1 cellular context compared by ENCODE assay signal in the genomic region with DNA sequence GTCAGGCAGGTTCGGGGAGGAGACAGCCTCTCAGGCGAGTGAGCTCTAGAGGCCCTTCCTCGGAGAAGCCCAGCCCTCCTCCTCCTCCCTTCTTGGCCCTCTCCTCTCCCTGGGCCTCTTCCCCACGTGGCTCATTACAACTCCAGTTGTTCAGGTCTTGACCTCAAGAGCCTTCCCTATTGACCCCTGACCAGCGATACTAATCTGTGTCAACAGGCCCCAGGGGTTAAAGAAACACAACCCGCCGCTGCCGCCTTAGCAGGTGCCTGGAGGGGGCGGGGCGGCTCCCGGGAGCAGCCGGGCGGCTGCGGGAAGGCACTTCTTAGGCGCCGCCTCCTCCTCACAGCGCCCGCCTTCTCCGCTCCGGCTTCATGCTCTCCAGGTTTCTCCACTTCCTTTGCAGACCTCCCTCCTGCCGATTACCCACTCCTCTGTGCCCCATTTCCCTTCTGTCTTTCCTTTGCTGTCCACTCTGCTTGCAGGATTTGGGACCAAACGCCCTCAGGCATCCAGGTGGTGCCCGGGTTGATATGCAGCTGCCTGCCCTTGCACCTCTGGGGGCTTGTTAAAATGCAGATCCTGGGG.
TF ChIP-seq lines count a peak whose summit lies in the region.

No MANE protein-coding gene starts in this region.

TF ChIP-seq in HepG2, 621 proteins besides CTCF, POLR2A, EP300 and RAD21 (continued from another document and continues in another):
- TF ChIP-seq GATA4 (IDR thresholded peaks at IDR 0.05; ENCODE audit: borderline replicate concordance, low read depth) (peak; percentile 48; the same call in 1 of the 2 replicates), DMAP1 (CRISPR knock-in tag; IDR thresholded peaks at IDR 0.05) (peak; percentile 57; the same call in 1 of the 2 replicates), ZNF724P (CRISPR knock-in tag; IDR thresholded peaks at IDR 0.05; ENCODE audit: borderline replicate concordance) (no peak), RBM39 (IDR thresholded peaks at IDR 0.05; ENCODE audit: low read depth, low read length, poor library complexity, severe bottlenecking) (no peak), NBN (conservative IDR thresholded peaks at IDR 0.05) (no peak), ZNF10 (CRISPR knock-in tag; IDR thresholded peaks at IDR 0.05; ENCODE audit: borderline replicate concordance, low read depth) (no peak), FIP1L1 (IDR thresholded peaks at IDR 0.05; ENCODE audit: borderline replicate concordance, insufficient read depth, low read depth, low read length) (no peak), HNF4G (IDR thresholded peaks at IDR 0.05; ENCODE audit: borderline replicate concordance, low read depth, low read length) (peak; percentile 64; the same call in 1 of the 2 replicates), HNF4G (CRISPR knock-in tag; IDR thresholded peaks at IDR 0.05; ENCODE audit: borderline replicate concordance, low read depth) (no peak), SSRP1 (CRISPR knock-in tag; IDR thresholded peaks at IDR 0.05) (no peak), ZNF598 (CRISPR knock-in tag; IDR thresholded peaks at IDR 0.05; ENCODE audit: borderline replicate concordance) (no peak), ZNF572 (CRISPR knock-in tag; IDR thresholded peaks at IDR 0.05) (no peak), FLYWCH1 (CRISPR knock-in tag; IDR thresholded peaks at IDR 0.05) (no peak), ZNF713 (CRISPR knock-in tag; IDR thresholded peaks at IDR 0.05) (no peak), MED8 (CRISPR knock-in tag; IDR thresholded peaks at IDR 0.05; ENCODE audit: insufficient replicate concordance) (no peak), JUND (CRISPR knock-in tag; IDR thresholded peaks at IDR 0.05) (0 out of 2 replicates have a peak, but pooled peaks have one; percentile 26), FOSL1 (CRISPR knock-in tag; IDR thresholded peaks at IDR 0.05; ENCODE audit: borderline replicate concordance) (no peak), ZNF841 (CRISPR knock-in tag; IDR thresholded peaks at IDR 0.05; ENCODE audit: borderline replicate concordance) (no peak), MTA1 (CRISPR knock-in tag; IDR thresholded peaks at IDR 0.05; ENCODE audit: borderline replicate concordance) (peak; percentile 90), GLI4 (CRISPR knock-in tag; IDR thresholded peaks at IDR 0.05; ENCODE audit: borderline replicate concordance) (no peak), HDAC1 (CRISPR knock-in tag; IDR thresholded peaks at IDR 0.05) (peak; percentile 86), TCF7 (IDR thresholded peaks at IDR 0.05; ENCODE audit: low read depth) (peak; percentile 66; the same call in 1 of the 2 replicates), PPARG (CRISPR knock-in tag; conservative IDR thresholded peaks at IDR 0.05) (peak; percentile 61; the same call in 1 of the 2 replicates), TAF1 (CRISPR knock-in tag; IDR thresholded peaks at IDR 0.05) (no peak), HNRNPH1 (optimal IDR thresholded peaks at IDR 0.05; ENCODE audit: low read depth, low read length) (no peak), ZNF703 (CRISPR knock-in tag; IDR thresholded peaks at IDR 0.05; ENCODE audit: borderline replicate concordance) (0 out of 2 replicates have a peak, but pooled peaks have one; percentile 14), TRIM24 (CRISPR knock-in tag; IDR thresholded peaks at IDR 0.05) (no peak), MIER3 (CRISPR knock-in tag; IDR thresholded peaks at IDR 0.05; ENCODE audit: borderline replicate concordance) (peak; percentile 60; the same call in 1 of the 2 replicates), SOX6 (IDR thresholded peaks at IDR 0.05) (no peak), SOX6 (CRISPR knock-in tag; IDR thresholded peaks at IDR 0.05) (peak; percentile 81), ZNF737 (CRISPR knock-in tag; IDR thresholded peaks at IDR 0.05; ENCODE audit: borderline replicate concordance) (no peak), KDM3A (CRISPR knock-in tag; IDR thresholded peaks at IDR 0.05; ENCODE audit: low read depth) (peak; percentile 44; the same call in 1 of the 2 replicates), ZSCAN21 (CRISPR knock-in tag; IDR thresholded peaks at IDR 0.05; ENCODE audit: borderline replicate concordance) (no peak), SALL1 (CRISPR knock-in tag; IDR thresholded peaks at IDR 0.05) (peak; percentile 52), AHR (CRISPR knock-in tag; IDR thresholded peaks at IDR 0.05) (no peak), CCDC6 (CRISPR knock-in tag; IDR thresholded peaks at IDR 0.05) (0 out of 2 replicates have a peak, but pooled peaks have one; percentile 0), ZNF550 (CRISPR knock-in tag; IDR thresholded peaks at IDR 0.05; ENCODE audit: borderline replicate concordance) (no peak)
- TF ChIP-seq, protein P1, sequence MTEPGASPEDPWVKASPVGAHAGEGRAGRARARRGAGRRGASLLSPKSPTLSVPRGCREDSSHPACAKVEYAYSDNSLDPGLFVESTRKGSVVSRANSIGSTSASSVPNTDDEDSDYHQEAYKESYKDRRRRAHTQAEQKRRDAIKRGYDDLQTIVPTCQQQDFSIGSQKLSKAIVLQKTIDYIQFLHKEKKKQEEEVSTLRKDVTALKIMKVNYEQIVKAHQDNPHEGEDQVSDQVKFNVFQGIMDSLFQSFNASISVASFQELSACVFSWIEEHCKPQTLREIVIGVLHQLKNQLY (CRISPR knock-in tag; IDR thresholded peaks at IDR 0.05): peak; percentile 46; the same call in 1 of the 2 replicates
- TF ChIP-seq, protein P2, sequence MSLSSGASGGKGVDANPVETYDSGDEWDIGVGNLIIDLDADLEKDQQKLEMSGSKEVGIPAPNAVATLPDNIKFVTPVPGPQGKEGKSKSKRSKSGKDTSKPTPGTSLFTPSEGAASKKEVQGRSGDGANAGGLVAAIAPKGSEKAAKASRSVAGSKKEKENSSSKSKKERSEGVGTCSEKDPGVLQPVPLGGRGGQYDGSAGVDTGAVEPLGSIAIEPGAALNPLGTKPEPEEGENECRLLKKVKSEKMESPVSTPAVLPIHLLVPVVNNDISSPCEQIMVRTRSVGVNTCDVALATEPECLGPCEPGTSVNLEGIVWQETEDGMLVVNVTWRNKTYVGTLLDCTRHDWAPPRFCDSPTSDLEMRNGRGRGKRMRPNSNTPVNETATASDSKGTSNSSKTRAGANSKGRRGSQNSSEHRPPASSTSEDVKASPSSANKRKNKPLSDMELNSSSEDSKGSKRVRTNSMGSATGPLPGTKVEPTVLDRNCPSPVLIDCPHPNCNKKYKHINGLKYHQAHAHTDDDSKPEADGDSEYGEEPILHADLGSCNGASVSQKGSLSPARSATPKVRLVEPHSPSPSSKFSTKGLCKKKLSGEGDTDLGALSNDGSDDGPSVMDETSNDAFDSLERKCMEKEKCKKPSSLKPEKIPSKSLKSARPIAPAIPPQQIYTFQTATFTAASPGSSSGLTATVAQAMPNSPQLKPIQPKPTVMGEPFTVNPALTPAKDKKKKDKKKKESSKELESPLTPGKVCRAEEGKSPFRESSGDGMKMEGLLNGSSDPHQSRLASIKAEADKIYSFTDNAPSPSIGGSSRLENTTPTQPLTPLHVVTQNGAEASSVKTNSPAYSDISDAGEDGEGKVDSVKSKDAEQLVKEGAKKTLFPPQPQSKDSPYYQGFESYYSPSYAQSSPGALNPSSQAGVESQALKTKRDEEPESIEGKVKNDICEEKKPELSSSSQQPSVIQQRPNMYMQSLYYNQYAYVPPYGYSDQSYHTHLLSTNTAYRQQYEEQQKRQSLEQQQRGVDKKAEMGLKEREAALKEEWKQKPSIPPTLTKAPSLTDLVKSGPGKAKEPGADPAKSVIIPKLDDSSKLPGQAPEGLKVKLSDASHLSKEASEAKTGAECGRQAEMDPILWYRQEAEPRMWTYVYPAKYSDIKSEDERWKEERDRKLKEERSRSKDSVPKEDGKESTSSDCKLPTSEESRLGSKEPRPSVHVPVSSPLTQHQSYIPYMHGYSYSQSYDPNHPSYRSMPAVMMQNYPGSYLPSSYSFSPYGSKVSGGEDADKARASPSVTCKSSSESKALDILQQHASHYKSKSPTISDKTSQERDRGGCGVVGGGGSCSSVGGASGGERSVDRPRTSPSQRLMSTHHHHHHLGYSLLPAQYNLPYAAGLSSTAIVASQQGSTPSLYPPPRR (CRISPR knock-in tag; IDR thresholded peaks at IDR 0.05; ENCODE audit: borderline replicate concordance): peak; percentile 96
- TF ChIP-seq, protein P3, sequence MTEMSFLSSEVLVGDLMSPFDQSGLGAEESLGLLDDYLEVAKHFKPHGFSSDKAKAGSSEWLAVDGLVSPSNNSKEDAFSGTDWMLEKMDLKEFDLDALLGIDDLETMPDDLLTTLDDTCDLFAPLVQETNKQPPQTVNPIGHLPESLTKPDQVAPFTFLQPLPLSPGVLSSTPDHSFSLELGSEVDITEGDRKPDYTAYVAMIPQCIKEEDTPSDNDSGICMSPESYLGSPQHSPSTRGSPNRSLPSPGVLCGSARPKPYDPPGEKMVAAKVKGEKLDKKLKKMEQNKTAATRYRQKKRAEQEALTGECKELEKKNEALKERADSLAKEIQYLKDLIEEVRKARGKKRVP (CRISPR knock-in tag; IDR thresholded peaks at IDR 0.05): no peak
- TF ChIP-seq, protein P4, sequence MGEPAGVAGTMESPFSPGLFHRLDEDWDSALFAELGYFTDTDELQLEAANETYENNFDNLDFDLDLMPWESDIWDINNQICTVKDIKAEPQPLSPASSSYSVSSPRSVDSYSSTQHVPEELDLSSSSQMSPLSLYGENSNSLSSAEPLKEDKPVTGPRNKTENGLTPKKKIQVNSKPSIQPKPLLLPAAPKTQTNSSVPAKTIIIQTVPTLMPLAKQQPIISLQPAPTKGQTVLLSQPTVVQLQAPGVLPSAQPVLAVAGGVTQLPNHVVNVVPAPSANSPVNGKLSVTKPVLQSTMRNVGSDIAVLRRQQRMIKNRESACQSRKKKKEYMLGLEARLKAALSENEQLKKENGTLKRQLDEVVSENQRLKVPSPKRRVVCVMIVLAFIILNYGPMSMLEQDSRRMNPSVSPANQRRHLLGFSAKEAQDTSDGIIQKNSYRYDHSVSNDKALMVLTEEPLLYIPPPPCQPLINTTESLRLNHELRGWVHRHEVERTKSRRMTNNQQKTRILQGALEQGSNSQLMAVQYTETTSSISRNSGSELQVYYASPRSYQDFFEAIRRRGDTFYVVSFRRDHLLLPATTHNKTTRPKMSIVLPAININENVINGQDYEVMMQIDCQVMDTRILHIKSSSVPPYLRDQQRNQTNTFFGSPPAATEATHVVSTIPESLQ (CRISPR knock-in tag; conservative IDR thresholded peaks at IDR 0.05): no peak
- TF ChIP-seq, protein P5, sequence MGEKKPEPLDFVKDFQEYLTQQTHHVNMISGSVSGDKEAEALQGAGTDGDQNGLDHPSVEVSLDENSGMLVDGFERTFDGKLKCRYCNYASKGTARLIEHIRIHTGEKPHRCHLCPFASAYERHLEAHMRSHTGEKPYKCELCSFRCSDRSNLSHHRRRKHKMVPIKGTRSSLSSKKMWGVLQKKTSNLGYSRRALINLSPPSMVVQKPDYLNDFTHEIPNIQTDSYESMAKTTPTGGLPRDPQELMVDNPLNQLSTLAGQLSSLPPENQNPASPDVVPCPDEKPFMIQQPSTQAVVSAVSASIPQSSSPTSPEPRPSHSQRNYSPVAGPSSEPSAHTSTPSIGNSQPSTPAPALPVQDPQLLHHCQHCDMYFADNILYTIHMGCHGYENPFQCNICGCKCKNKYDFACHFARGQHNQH (CRISPR knock-in tag; IDR thresholded peaks at IDR 0.05): peak; percentile 85; the same call in 1 of the 2 replicates
- TF ChIP-seq, protein P6, sequence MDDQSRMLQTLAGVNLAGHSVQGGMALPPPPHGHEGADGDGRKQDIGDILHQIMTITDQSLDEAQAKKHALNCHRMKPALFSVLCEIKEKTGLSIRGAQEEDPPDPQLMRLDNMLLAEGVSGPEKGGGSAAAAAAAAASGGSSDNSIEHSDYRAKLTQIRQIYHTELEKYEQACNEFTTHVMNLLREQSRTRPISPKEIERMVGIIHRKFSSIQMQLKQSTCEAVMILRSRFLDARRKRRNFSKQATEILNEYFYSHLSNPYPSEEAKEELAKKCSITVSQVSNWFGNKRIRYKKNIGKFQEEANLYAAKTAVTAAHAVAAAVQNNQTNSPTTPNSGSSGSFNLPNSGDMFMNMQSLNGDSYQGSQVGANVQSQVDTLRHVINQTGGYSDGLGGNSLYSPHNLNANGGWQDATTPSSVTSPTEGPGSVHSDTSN (CRISPR knock-in tag; IDR thresholded peaks at IDR 0.05; ENCODE audit: borderline replicate concordance): no peak
- TF ChIP-seq, protein P7, sequence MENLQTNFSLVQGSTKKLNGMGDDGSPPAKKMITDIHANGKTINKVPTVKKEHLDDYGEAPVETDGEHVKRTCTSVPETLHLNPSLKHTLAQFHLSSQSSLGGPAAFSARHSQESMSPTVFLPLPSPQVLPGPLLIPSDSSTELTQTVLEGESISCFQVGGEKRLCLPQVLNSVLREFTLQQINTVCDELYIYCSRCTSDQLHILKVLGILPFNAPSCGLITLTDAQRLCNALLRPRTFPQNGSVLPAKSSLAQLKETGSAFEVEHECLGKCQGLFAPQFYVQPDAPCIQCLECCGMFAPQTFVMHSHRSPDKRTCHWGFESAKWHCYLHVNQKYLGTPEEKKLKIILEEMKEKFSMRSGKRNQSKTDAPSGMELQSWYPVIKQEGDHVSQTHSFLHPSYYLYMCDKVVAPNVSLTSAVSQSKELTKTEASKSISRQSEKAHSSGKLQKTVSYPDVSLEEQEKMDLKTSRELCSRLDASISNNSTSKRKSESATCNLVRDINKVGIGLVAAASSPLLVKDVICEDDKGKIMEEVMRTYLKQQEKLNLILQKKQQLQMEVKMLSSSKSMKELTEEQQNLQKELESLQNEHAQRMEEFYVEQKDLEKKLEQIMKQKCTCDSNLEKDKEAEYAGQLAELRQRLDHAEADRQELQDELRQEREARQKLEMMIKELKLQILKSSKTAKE (CRISPR knock-in tag; IDR thresholded peaks at IDR 0.05; ENCODE audit: borderline replicate concordance): peak; percentile 88
- TF ChIP-seq, protein P8, sequence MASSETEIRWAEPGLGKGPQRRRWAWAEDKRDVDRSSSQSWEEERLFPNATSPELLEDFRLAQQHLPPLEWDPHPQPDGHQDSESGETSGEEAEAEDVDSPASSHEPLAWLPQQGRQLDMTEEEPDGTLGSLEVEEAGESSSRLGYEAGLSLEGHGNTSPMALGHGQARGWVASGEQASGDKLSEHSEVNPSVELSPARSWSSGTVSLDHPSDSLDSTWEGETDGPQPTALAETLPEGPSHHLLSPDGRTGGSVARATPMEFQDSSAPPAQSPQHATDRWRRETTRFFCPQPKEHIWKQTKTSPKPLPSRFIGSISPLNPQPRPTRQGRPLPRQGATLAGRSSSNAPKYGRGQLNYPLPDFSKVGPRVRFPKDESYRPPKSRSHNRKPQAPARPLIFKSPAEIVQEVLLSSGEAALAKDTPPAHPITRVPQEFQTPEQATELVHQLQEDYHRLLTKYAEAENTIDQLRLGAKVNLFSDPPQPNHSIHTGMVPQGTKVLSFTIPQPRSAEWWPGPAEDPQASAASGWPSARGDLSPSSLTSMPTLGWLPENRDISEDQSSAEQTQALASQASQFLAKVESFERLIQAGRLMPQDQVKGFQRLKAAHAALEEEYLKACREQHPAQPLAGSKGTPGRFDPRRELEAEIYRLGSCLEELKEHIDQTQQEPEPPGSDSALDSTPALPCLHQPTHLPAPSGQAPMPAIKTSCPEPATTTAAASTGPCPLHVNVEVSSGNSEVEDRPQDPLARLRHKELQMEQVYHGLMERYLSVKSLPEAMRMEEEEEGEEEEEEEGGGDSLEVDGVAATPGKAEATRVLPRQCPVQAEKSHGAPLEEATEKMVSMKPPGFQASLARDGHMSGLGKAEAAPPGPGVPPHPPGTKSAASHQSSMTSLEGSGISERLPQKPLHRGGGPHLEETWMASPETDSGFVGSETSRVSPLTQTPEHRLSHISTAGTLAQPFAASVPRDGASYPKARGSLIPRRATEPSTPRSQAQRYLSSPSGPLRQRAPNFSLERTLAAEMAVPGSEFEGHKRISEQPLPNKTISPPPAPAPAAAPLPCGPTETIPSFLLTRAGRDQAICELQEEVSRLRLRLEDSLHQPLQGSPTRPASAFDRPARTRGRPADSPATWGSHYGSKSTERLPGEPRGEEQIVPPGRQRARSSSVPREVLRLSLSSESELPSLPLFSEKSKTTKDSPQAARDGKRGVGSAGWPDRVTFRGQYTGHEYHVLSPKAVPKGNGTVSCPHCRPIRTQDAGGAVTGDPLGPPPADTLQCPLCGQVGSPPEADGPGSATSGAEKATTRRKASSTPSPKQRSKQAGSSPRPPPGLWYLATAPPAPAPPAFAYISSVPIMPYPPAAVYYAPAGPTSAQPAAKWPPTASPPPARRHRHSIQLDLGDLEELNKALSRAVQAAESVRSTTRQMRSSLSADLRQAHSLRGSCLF (CRISPR knock-in tag; IDR thresholded peaks at IDR 0.05; ENCODE audit: borderline replicate concordance): no peak
